Comparison of ENCODE assay signal across 21 cellular contexts in genomic region chr5:154419236-154419635, GRCh38. TPM values are rescaled to one million over a fixed set of nuclear protein-coding genes. Genes with fewer than 3 reads are reported as not detected.
A peak's percentile ranks its signal among the peaks of the same experiment; 100 is the strongest.
DNase-seq lines count a peak whose midpoint lies in the region; ATAC-seq and TF ChIP-seq lines count a peak whose summit lies in the region.
"Had no signal": no experiment of that assay in that cellular context is flagged by ENCODE, and none has a peak within 500 bp of the region (broad histone marks: within the 10 kb centered on the region; RNA-seq: fewer than 3 reads in every experiment).

No MANE protein-coding gene starts in this region.

- H3K9me3 ChIP-seq in Karpas-422 (ENCODE audit: low read length), result no peaks in the 10 kb centered on the region; the same call in 1 of the 2 replicates
- H3K9me3 ChIP-seq: BLaER1 had no signal

- TF ChIP-seq CTCF in osteocyte (IDR thresholded peaks at IDR 0.05) (no peak), endothelial cell (IDR thresholded peaks at IDR 0.05; ENCODE audit: unreplicated experiment) (no peak)

- H3K9ac ChIP-seq in Karpas-422 (ENCODE audit: low read length), result no peak overlapping the region
- H3K9ac ChIP-seq: BLaER1 had no signal

- ATAC-seq in activated CD8-positive, alpha-beta memory T cell treated with anti-CD3 and anti-CD28 coated beads, Interleukin-2, amount 10 ng/mL, durations not matched to agents 7 days and 5 days, result no peak
- ATAC-seq in esophagus mucosa (peak; percentile 15), HG03354 (IDR thresholded peaks at IDR 0.05; ENCODE audit: poor library complexity, severe bottlenecking, unreplicated experiment) (no peak)
- ATAC-seq: GM23338, HCT116 had no signal

- peaks cover 4% of the 10 kb centered on the region for H4K20me1 ChIP-seq in Karpas-422 (ENCODE audit: insufficient read depth, low read depth, low read length)

- H3K27ac ChIP-seq in Karpas-422 (ENCODE audit: low read length), result no peak overlapping the region
- H3K27ac ChIP-seq: 22Rv1, BLaER1, C4-2B had no signal

- no peak overlapping the region for H3K4me3 ChIP-seq in Karpas-422 (ENCODE audit: low read length)
- H3K4me3 ChIP-seq: BLaER1, GM23338 had no signal

- no peaks in the 10 kb centered on the region for H3K79me2 ChIP-seq in Karpas-422 (ENCODE audit: low read length)

- no peak overlapping the region for H2AFZ ChIP-seq in Karpas-422 (ENCODE audit: low read length)
- H2AFZ ChIP-seq: GM23338 had no signal

- no peaks in the 10 kb centered on the region for H3K36me3 ChIP-seq in Karpas-422 (ENCODE audit: insufficient read depth, low read length)

- no peaks in the 10 kb centered on the region for H3K9me3 Mint-ChIP-seq in activated CD8-positive, alpha-beta memory T cell treated with anti-CD3 and anti-CD28 coated beads, Interleukin-2, amount 10 ng/mL, durations not matched to agents 7 days and 5 days (ENCODE audit: low read depth)
- H3K9me3 Mint-ChIP-seq in osteocyte (ENCODE audit: unreplicated experiment) (peaks cover 15% of the 10 kb centered on the region), endothelial cell (ENCODE audit: unreplicated experiment) (no peaks in the 10 kb centered on the region)

- no peak overlapping the region for H3K27ac Mint-ChIP-seq in activated CD8-positive, alpha-beta memory T cell treated with anti-CD3 and anti-CD28 coated beads, Interleukin-2, amount 10 ng/mL, durations not matched to agents 7 days and 5 days
- H3K27ac Mint-ChIP-seq in osteocyte (ENCODE audit: unreplicated experiment), result no peak overlapping the region
- H3K27ac Mint-ChIP-seq in endothelial cell (ENCODE audit: unreplicated experiment), result no peak overlapping the region

- H3K4me2 ChIP-seq in Karpas-422 (ENCODE audit: low read depth, low read length, poor library complexity, severe bottlenecking), result no peak overlapping the region
- H3K4me2 ChIP-seq: BLaER1, GM23338 had no signal

- CTCF ChIA-PET in activated CD8-positive, alpha-beta memory T cell treated with anti-CD3 and anti-CD28 coated beads, Interleukin-2, amount 10 ng/mL, durations not matched to agents 7 days and 5 days (lab: Charles Lee), result no interaction called here

- H3K4me1 ChIP-seq in Karpas-422 (ENCODE audit: low read length), result no peaks in the 10 kb centered on the region

- no peak overlapping the region for H3K4me3 Mint-ChIP-seq in activated CD8-positive, alpha-beta memory T cell treated with anti-CD3 and anti-CD28 coated beads, Interleukin-2, amount 10 ng/mL, durations not matched to agents 7 days and 5 days
- H3K4me3 Mint-ChIP-seq in osteocyte (ENCODE audit: unreplicated experiment) (no peak overlapping the region), endothelial cell (ENCODE audit: unreplicated experiment) (no peak overlapping the region)
- H3K4me3 Mint-ChIP-seq: B cell; CD4-positive, alpha-beta T cell; CD8-positive, alpha-beta memory T cell; GM23338; H9 had no signal

- no peaks in the 10 kb centered on the region for H3K9me2 ChIP-seq in Karpas-422 (replicated peaks; ENCODE audit: insufficient read depth, low read length)

- H3K27me3 ChIP-seq in Karpas-422 (ENCODE audit: low read length), result no peaks in the 10 kb centered on the region
- H3K27me3 ChIP-seq: BLaER1 had no signal

- DNase-seq in activated CD8-positive, alpha-beta memory T cell treated with anti-CD3 and anti-CD28 coated beads for 24 hours, result peak; percentile 42
- no peak for DNase-seq in activated CD8-positive, alpha-beta memory T cell treated with anti-CD3 and anti-CD28 coated beads, Interleukin-2, amount 10 ng/mL, durations not matched to agents 7 days and 5 days
- DNase-seq in osteocyte (ENCODE audit: extremely low spot score, unreplicated experiment), result peak; percentile 82
- no peak for DNase-seq in endothelial cell (ENCODE audit: low spot score)
- no peak for DNase-seq in Karpas-422
- no peak for DNase-seq in DMS79 treated with DMSO at 0.1 percent for 48 hours (lab: John Stamatoyannopoulos, UW)
- DNase-seq: CD4-positive, alpha-beta T cell; CD8-positive, alpha-beta memory T cell; DMS 273 treated with DMSO at 0.1 percent for 48 hours; DMS79; GF-D8; H9 had no signal

- no peaks in the 10 kb centered on the region for H3K27me3 Mint-ChIP-seq in activated CD8-positive, alpha-beta memory T cell treated with anti-CD3 and anti-CD28 coated beads, Interleukin-2, amount 10 ng/mL, durations not matched to agents 7 days and 5 days
- no peaks in the 10 kb centered on the region for H3K27me3 Mint-ChIP-seq in osteocyte (ENCODE audit: unreplicated experiment)
- H3K27me3 Mint-ChIP-seq in endothelial cell (ENCODE audit: unreplicated experiment), result no peaks in the 10 kb centered on the region
- H3K27me3 Mint-ChIP-seq: B cell; CD4-positive, alpha-beta T cell; CD8-positive, alpha-beta memory T cell had no signal

- peaks cover 1% of the 10 kb centered on the region for H3K4me1 Mint-ChIP-seq in activated CD8-positive, alpha-beta memory T cell treated with anti-CD3 and anti-CD28 coated beads, Interleukin-2, amount 10 ng/mL, durations not matched to agents 7 days and 5 days
- H3K4me1 Mint-ChIP-seq in osteocyte (ENCODE audit: unreplicated experiment), result no peaks in the 10 kb centered on the region
- H3K4me1 Mint-ChIP-seq in endothelial cell (ENCODE audit: unreplicated experiment), result no peaks in the 10 kb centered on the region

- H3K36me3 Mint-ChIP-seq in activated CD8-positive, alpha-beta memory T cell treated with anti-CD3 and anti-CD28 coated beads, Interleukin-2, amount 10 ng/mL, durations not matched to agents 7 days and 5 days, result peaks cover 18% of the 10 kb centered on the region
- H3K36me3 Mint-ChIP-seq in osteocyte (ENCODE audit: unreplicated experiment), result peaks cover 55% of the 10 kb centered on the region
- H3K36me3 Mint-ChIP-seq in endothelial cell (ENCODE audit: low read depth, unreplicated experiment), result peaks cover 8% of the 10 kb centered on the region

RNA-seq across cellular contexts. Expression of gene SAP30L, which starts 26.6 kb away (rescaled TPM):
- 10 to 100 TPM; 40.3 to 42.7 TPM for total RNA-seq in activated CD8-positive, alpha-beta memory T cell treated with anti-CD3 and anti-CD28 coated beads, Interleukin-2, amount 10 ng/mL, durations not matched to agents 7 days and 5 days
- total RNA-seq in esophagus mucosa (19.4 TPM), osteocyte (45.9 and 53.2 TPM in 2 replicates), endothelial cell (ENCODE audit: unreplicated experiment) (40.8 TPM)
- total RNA-seq in Karpas-422 (2014; rRNA removed; shearing (Covaris generic); ENCODE audit: low replicate concordance), result 13.3 and 35.3 TPM in 2 replicates

RNA-seq across cellular contexts. Expression of gene HAND1, which starts 58.8 kb away (rescaled TPM):
- total RNA-seq in activated CD8-positive, alpha-beta memory T cell treated with anti-CD3 and anti-CD28 coated beads, Interleukin-2, amount 10 ng/mL, durations not matched to agents 7 days and 5 days, result not detected
- total RNA-seq in esophagus mucosa (not detected), osteocyte (not detected in 2 replicates), endothelial cell (ENCODE audit: unreplicated experiment) (0.95 TPM)
- not detected in 2 replicates for total RNA-seq in Karpas-422 (2014; rRNA removed; shearing (Covaris generic); ENCODE audit: low replicate concordance)
- total RNA-seq: B cell; CD4-positive, alpha-beta T cell; CD8-positive, alpha-beta memory T cell; GM23338; H4; H9 had no signal

Comparison
In these comparisons a context has a peak if more than half of its experiments do, and no peak if none do; other contexts are left out.
1. DNase-seq: peak in activated CD8-positive, alpha-beta memory T cell treated with anti-CD3 and anti-CD28 coated beads for 24 hours (single experiment) and osteocyte (single experiment); none in activated CD8-positive, alpha-beta memory T cell treated with anti-CD3 and anti-CD28 coated beads, Interleukin-2, amount 10 ng/mL, durations not matched to agents 7 days and 5 days (single experiment), endothelial cell (single experiment), Karpas-422 (single experiment) and DMS79 treated with DMSO at 0.1 percent for 48 hours (single experiment).